11 cellular contexts compared by ENCODE assay signal in genomic region chr20:44491635-44492395, GRCh38. TPM values are rescaled to one million over a fixed set of nuclear protein-coding genes. Genes with fewer than 3 reads are reported as not detected.
A peak's percentile ranks its signal among the peaks of the same experiment; 100 is the strongest.
DNase-seq lines count a peak whose midpoint lies in the region; ATAC-seq and TF ChIP-seq lines count a peak whose summit lies in the region.
"Had no signal": no experiment of that assay in that cellular context is flagged by ENCODE, and none has a peak within 500 bp of the region (broad histone marks: within the 10 kb centered on the region; RNA-seq: fewer than 3 reads in every experiment).

No MANE protein-coding gene starts in this region.

- peaks cover 68% of the 10 kb centered on the region for H3K4me1 Mint-ChIP-seq in HFFc6 (ENCODE audit: low read depth)
- peaks cover 38% of the 10 kb centered on the region for H3K4me1 Mint-ChIP-seq in activated naive CD8-positive, alpha-beta T cell (ENCODE audit: low read depth)
- H3K4me1 Mint-ChIP-seq in stimulated activated naive CD8-positive, alpha-beta T cell treated with anti-CD3 and anti-CD28 coated beads, Interleukin-15, amount 100 ng/mL, for 72 hours = peaks cover 44% of the 10 kb centered on the region

- H3K9me3 ChIP-seq in heart left ventricle = no peaks in the 10 kb centered on the region
- H3K9me3 ChIP-seq: colonic mucosa had no signal

- intact Hi-C loops in heart left ventricle (cut with DNase I) = no loop called here

- no peak for TF ChIP-seq CTCF in HFFc6 (IDR thresholded peaks at IDR 0.05)
- TF ChIP-seq CTCF in heart left ventricle (IDR thresholded peaks at IDR 0.05) = no peak

- H3K36me3 ChIP-seq in heart left ventricle = peaks cover 0 to 100% (median 94%) of the 10 kb centered on the region in 9 donors
- peaks cover 15% of the 10 kb centered on the region for H3K36me3 ChIP-seq in H7 (replicated peaks; ENCODE audit: control insufficient read depth, insufficient read depth, low read length)
- H3K36me3 ChIP-seq: colonic mucosa had no signal

- no peaks in the 10 kb centered on the region; the same call in none of the 2 replicates for H3K27me3 Mint-ChIP-seq in HFFc6 (ENCODE audit: insufficient read depth)
- H3K27me3 Mint-ChIP-seq in activated naive CD8-positive, alpha-beta T cell = no peaks in the 10 kb centered on the region
- H3K27me3 Mint-ChIP-seq in stimulated activated naive CD8-positive, alpha-beta T cell treated with anti-CD3 and anti-CD28 coated beads, Interleukin-15, amount 100 ng/mL, for 72 hours = no peaks in the 10 kb centered on the region

- peak in 3 of 4 donors; percentile 40 to 66 (median 55) for ATAC-seq in heart left ventricle
- ATAC-seq in stimulated activated naive CD8-positive, alpha-beta T cell treated with anti-CD3 and anti-CD28 coated beads, Interleukin-15, amount 100 ng/mL, for 72 hours = no peak
- ATAC-seq: left colon had no signal

- H3K4me3 ChIP-seq in heart left ventricle (no peak overlapping the region), H7 (ENCODE audit: insufficient read depth, low read depth, low read length) (no peak overlapping the region)
- H3K4me3 ChIP-seq: colonic mucosa had no signal

- DNase-seq in HFFc6 (peak; percentile 61), heart left ventricle (peak in 1 of 5 donors; percentile 35), mesenteric fat pad (ENCODE audit: low spot score) (no peak), H7 (no peak), HK-2 (ENCODE audit: unreplicated experiment) (no peak), NCI-H1417 (lab: John Stamatoyannopoulos, UW) (no peak)
- no peak for DNase-seq in stimulated activated naive CD8-positive, alpha-beta T cell treated with anti-CD3 and anti-CD28 coated beads, Interleukin-15, amount 100 ng/mL, for 72 hours
- DNase-seq: colonic mucosa; left colon; stimulated activated CD4-positive, alpha-beta T cell treated with anti-CD3 and anti-CD28 coated beads, Interleukin-2, amount 100 ng/mL, for 24 hours had no signal

- H3K27ac ChIP-seq in heart left ventricle = peak overlapping the region in 5 of 12 donors; percentile 7 to 52 (median 27)
- H3K27ac ChIP-seq: colonic mucosa had no signal

- H3K27me3 ChIP-seq in heart left ventricle (no peaks in the 10 kb centered on the region), H7 (ENCODE audit: control insufficient read depth, insufficient read depth, low read length) (no peaks in the 10 kb centered on the region)
- H3K27me3 ChIP-seq: colonic mucosa had no signal

- H3K36me3 Mint-ChIP-seq in HFFc6 (ENCODE audit: low read depth) = peaks cover 66% of the 10 kb centered on the region
- H3K36me3 Mint-ChIP-seq in activated naive CD8-positive, alpha-beta T cell = peaks cover 11% of the 10 kb centered on the region

- peaks cover 0 to 15% (median 0%) of the 10 kb centered on the region in 12 donors for H3K4me1 ChIP-seq in heart left ventricle
- H3K4me1 ChIP-seq: colonic mucosa had no signal

- peak overlapping the region; percentile 32 for H3K4me3 Mint-ChIP-seq in HFFc6
- no peak overlapping the region for H3K4me3 Mint-ChIP-seq in activated naive CD8-positive, alpha-beta T cell
- H3K4me3 Mint-ChIP-seq in stimulated activated naive CD8-positive, alpha-beta T cell treated with anti-CD3 and anti-CD28 coated beads, Interleukin-15, amount 100 ng/mL, for 72 hours = no peak overlapping the region

- TF ChIP-seq POLR2A in heart left ventricle (IDR thresholded peaks at IDR 0.05) = no peak

- no peaks in the 10 kb centered on the region for H3K9me3 Mint-ChIP-seq in HFFc6
- no peaks in the 10 kb centered on the region for H3K9me3 Mint-ChIP-seq in activated naive CD8-positive, alpha-beta T cell (ENCODE audit: low read depth)
- H3K9me3 Mint-ChIP-seq in stimulated activated naive CD8-positive, alpha-beta T cell treated with anti-CD3 and anti-CD28 coated beads, Interleukin-15, amount 100 ng/mL, for 72 hours = no peaks in the 10 kb centered on the region

- 58 to 76% (median 72%) methylated on average over 4 to 5 of the region's 5 CpGs for WGBS in heart left ventricle, 4 donors

- H3K27ac Mint-ChIP-seq in HFFc6 = peak overlapping the region; percentile 92
- peak overlapping the region; percentile 69 for H3K27ac Mint-ChIP-seq in activated naive CD8-positive, alpha-beta T cell
- H3K27ac Mint-ChIP-seq in stimulated activated naive CD8-positive, alpha-beta T cell treated with anti-CD3 and anti-CD28 coated beads, Interleukin-15, amount 100 ng/mL, for 72 hours = peak overlapping the region; percentile 41 to 50

RNA-seq across cellular contexts. Expression of gene TTPAL, which starts 16.1 kb away (rescaled TPM):
- 10 to 100 TPM; 28.7 to 38.7 (median 35.2) TPM for total RNA-seq in HFFc6 (2021; fragmentation: NEBNext Ultra II Directional; extraction: Animal tissue kit (Norgen Biotek cat#: 25700))
- total RNA-seq in heart left ventricle (1 to 10 TPM; 2.8 to 6.0 (median 4.2) TPM), mesenteric fat pad (19.8 TPM)
- polyA plus RNA-seq in heart left ventricle = 1 to 10 TPM; 1.9 to 4.2 TPM
- 3.6 TPM in 2 replicates for total RNA-seq in H7 (2014; rRNA removed; shearing (Covaris generic))

RNA-seq across cellular contexts. Expression of gene SERINC3, which starts 30.1 kb away (rescaled TPM):
- 100 to 1,000 TPM; 161 to 219 (median 188) TPM for total RNA-seq in HFFc6 (2021; fragmentation: NEBNext Ultra II Directional; extraction: Animal tissue kit (Norgen Biotek cat#: 25700))
- 100 to 1,000 TPM in 4 of 9 donors, 10 to 100 TPM in 5; 85.5 to 114 (median 97.7) TPM for total RNA-seq in heart left ventricle
- polyA plus RNA-seq in heart left ventricle = 10 to 100 TPM; 32.9 to 89.8 TPM
- 123 TPM for total RNA-seq in mesenteric fat pad
- total RNA-seq in H7 (2014; rRNA removed; shearing (Covaris generic)) = 36.7 and 46.4 TPM in 2 replicates
